ENCODE assay signal across 1 cellular context in the genomic region with DNA sequence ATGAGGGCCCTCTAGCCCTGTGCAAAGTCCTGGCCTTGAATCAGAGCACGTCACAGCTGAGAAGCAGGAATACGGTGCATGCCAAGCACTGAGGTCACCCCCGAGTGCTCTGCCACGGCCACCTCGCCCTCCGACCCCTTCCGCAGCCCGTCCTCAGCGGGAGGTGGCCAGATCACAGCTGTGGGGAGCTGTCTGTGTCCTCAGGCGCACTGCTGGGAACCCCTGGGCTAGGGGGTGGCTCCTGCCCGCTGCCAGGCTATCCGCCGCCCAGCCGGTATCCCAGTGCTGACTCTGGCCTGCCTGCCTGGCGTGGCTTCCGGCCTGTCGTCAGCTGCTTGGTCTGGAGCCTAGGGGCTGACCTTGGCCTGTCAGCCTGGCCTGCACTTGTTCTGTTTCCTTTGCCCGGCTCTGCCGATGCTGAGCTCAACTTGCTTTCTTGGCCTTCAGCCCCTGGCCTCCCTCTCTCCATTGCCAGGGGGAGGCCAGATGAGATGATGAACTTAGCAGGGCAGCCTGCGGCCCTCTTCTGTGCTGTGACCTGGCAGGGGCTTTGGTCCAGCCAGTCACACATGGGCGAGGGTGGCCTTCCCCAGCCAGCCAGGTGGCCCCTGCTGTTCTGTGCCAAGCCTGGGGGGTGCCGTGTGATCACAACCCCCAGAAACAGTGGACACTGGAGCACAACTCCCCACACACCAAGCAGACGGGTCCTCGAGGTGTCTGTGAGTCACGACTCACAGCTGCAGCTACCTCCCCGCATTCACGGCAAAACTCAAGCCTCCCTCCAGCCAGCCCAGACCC.
A peak's percentile ranks its signal among the peaks of the same experiment; 100 is the strongest.
TF ChIP-seq lines count a peak whose summit lies in the region.

No MANE protein-coding gene starts in this region.

TF ChIP-seq in HepG2, 621 proteins besides CTCF, POLR2A, EP300 and RAD21 (continued from another document and continues in another):
- TF ChIP-seq, protein P1, sequence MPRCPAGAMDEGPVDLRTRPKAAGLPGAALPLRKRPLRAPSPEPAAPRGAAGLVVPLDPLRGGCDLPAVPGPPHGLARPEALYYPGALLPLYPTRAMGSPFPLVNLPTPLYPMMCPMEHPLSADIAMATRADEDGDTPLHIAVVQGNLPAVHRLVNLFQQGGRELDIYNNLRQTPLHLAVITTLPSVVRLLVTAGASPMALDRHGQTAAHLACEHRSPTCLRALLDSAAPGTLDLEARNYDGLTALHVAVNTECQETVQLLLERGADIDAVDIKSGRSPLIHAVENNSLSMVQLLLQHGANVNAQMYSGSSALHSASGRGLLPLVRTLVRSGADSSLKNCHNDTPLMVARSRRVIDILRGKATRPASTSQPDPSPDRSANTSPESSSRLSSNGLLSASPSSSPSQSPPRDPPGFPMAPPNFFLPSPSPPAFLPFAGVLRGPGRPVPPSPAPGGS (CRISPR knock-in tag; IDR thresholded peaks at IDR 0.05), result peak; percentile 49; the same call in 1 of the 2 replicates
- TF ChIP-seq EED (CRISPR knock-in tag; IDR thresholded peaks at IDR 0.05) (0 out of 2 replicates have a peak, but pooled peaks have one; percentile 6), ZBTB1 (CRISPR knock-in tag; IDR thresholded peaks at IDR 0.05; ENCODE audit: borderline replicate concordance) (no peak), THRA (CRISPR knock-in tag; IDR thresholded peaks at IDR 0.05; ENCODE audit: borderline replicate concordance) (peak; percentile 90), NR2F1 (CRISPR knock-in tag; IDR thresholded peaks at IDR 0.05) (peak in 1 of 2 experiments; percentile 57; a peak in 1 of 4 replicates), HMG20A (CRISPR knock-in tag; IDR thresholded peaks at IDR 0.05; ENCODE audit: borderline replicate concordance) (peak; percentile 66; the same call in 1 of the 2 replicates), GZF1 (CRISPR knock-in tag; IDR thresholded peaks at IDR 0.05) (peak; percentile 88), SYNCRIP (IDR thresholded peaks at IDR 0.05; ENCODE audit: insufficient read depth, low read depth, low read length) (no peak), HNRNPLL (IDR thresholded peaks at IDR 0.05; ENCODE audit: low read depth, low read length, poor library complexity, severe bottlenecking) (peak; percentile 54), ZNF230 (CRISPR knock-in tag; IDR thresholded peaks at IDR 0.05) (0 out of 2 replicates have a peak, but pooled peaks have one; percentile 81), ARID2 (CRISPR knock-in tag; IDR thresholded peaks at IDR 0.05; ENCODE audit: borderline replicate concordance) (0 out of 2 replicates have a peak, but pooled peaks have one; percentile 61), TRAFD1 (CRISPR knock-in tag; IDR thresholded peaks at IDR 0.05; ENCODE audit: borderline replicate concordance) (peak; percentile 89; the same call in 1 of the 2 replicates), PHF8 (CRISPR knock-in tag; IDR thresholded peaks at IDR 0.05) (peak; percentile 44; the same call in 1 of the 2 replicates), LCORL (IDR thresholded peaks at IDR 0.05) (no peak), LCORL (CRISPR knock-in tag; IDR thresholded peaks at IDR 0.05) (peak; percentile 83), KAT7 (CRISPR knock-in tag; IDR thresholded peaks at IDR 0.05; ENCODE audit: borderline replicate concordance) (no peak), ZNF678 (CRISPR knock-in tag; IDR thresholded peaks at IDR 0.05) (no peak), ZNF629 (CRISPR knock-in tag; conservative IDR thresholded peaks at IDR 0.05) (0 out of 2 replicates have a peak, but pooled peaks have one; percentile 9), ZNF225 (CRISPR knock-in tag; IDR thresholded peaks at IDR 0.05) (0 out of 2 replicates have a peak, but pooled peaks have one; percentile 26), NAIF1 (CRISPR knock-in tag; IDR thresholded peaks at IDR 0.05; ENCODE audit: borderline replicate concordance) (no peak), BRF2 (CRISPR knock-in tag; IDR thresholded peaks at IDR 0.05) (no peak), ZNF670 (CRISPR knock-in tag; IDR thresholded peaks at IDR 0.05; ENCODE audit: borderline replicate concordance) (peak; percentile 50; the same call in 1 of the 2 replicates), HNF4A (CRISPR knock-in tag; IDR thresholded peaks at IDR 0.05) (peak; percentile 64; the same call in 1 of the 2 replicates), NR3C1 (CRISPR knock-in tag; IDR thresholded peaks at IDR 0.05) (no peak), RORA (CRISPR knock-in tag; IDR thresholded peaks at IDR 0.05) (no peak), ZNF512B (CRISPR knock-in tag; IDR thresholded peaks at IDR 0.05; ENCODE audit: borderline replicate concordance) (no peak), AKAP8 (CRISPR knock-in tag; IDR thresholded peaks at IDR 0.05) (peak; percentile 46), GATA4 (IDR thresholded peaks at IDR 0.05; ENCODE audit: borderline replicate concordance, low read depth) (no peak), SP2 (CRISPR knock-in tag; IDR thresholded peaks at IDR 0.05) (peak; percentile 45; the same call in 1 of the 2 replicates), ZFP36L2 (CRISPR knock-in tag; IDR thresholded peaks at IDR 0.05) (no peak)
- TF ChIP-seq, protein P2, sequence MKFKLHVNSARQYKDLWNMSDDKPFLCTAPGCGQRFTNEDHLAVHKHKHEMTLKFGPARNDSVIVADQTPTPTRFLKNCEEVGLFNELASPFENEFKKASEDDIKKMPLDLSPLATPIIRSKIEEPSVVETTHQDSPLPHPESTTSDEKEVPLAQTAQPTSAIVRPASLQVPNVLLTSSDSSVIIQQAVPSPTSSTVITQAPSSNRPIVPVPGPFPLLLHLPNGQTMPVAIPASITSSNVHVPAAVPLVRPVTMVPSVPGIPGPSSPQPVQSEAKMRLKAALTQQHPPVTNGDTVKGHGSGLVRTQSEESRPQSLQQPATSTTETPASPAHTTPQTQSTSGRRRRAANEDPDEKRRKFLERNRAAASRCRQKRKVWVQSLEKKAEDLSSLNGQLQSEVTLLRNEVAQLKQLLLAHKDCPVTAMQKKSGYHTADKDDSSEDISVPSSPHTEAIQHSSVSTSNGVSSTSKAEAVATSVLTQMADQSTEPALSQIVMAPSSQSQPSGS (CRISPR knock-in tag; IDR thresholded peaks at IDR 0.05), result peak; percentile 52
- TF ChIP-seq, protein P3, sequence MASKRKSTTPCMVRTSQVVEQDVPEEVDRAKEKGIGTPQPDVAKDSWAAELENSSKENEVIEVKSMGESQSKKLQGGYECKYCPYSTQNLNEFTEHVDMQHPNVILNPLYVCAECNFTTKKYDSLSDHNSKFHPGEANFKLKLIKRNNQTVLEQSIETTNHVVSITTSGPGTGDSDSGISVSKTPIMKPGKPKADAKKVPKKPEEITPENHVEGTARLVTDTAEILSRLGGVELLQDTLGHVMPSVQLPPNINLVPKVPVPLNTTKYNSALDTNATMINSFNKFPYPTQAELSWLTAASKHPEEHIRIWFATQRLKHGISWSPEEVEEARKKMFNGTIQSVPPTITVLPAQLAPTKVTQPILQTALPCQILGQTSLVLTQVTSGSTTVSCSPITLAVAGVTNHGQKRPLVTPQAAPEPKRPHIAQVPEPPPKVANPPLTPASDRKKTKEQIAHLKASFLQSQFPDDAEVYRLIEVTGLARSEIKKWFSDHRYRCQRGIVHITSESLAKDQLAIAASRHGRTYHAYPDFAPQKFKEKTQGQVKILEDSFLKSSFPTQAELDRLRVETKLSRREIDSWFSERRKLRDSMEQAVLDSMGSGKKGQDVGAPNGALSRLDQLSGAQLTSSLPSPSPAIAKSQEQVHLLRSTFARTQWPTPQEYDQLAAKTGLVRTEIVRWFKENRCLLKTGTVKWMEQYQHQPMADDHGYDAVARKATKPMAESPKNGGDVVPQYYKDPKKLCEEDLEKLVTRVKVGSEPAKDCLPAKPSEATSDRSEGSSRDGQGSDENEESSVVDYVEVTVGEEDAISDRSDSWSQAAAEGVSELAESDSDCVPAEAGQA (IDR thresholded peaks at IDR 0.05; ENCODE audit: low read depth), result 0 out of 2 replicates have a peak, but pooled peaks have one; percentile 49
- TF ChIP-seq, protein P3 (CRISPR knock-in tag; IDR thresholded peaks at IDR 0.05; ENCODE audit: borderline replicate concordance), result no peak
- TF ChIP-seq, protein P4, sequence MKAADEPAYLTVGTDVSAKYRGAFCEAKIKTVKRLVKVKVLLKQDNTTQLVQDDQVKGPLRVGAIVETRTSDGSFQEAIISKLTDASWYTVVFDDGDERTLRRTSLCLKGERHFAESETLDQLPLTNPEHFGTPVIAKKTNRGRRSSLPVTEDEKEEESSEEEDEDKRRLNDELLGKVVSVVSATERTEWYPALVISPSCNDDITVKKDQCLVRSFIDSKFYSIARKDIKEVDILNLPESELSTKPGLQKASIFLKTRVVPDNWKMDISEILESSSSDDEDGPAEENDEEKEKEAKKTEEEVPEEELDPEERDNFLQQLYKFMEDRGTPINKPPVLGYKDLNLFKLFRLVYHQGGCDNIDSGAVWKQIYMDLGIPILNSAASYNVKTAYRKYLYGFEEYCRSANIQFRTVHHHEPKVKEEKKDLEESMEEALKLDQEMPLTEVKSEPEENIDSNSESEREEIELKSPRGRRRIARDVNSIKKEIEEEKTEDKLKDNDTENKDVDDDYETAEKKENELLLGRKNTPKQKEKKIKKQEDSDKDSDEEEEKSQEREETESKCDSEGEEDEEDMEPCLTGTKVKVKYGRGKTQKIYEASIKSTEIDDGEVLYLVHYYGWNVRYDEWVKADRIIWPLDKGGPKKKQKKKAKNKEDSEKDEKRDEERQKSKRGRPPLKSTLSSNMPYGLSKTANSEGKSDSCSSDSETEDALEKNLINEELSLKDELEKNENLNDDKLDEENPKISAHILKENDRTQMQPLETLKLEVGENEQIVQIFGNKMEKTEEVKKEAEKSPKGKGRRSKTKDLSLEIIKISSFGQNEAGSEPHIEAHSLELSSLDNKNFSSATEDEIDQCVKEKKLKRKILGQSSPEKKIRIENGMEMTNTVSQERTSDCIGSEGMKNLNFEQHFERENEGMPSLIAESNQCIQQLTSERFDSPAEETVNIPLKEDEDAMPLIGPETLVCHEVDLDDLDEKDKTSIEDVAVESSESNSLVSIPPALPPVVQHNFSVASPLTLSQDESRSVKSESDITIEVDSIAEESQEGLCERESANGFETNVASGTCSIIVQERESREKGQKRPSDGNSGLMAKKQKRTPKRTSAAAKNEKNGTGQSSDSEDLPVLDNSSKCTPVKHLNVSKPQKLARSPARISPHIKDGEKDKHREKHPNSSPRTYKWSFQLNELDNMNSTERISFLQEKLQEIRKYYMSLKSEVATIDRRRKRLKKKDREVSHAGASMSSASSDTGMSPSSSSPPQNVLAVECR (CRISPR knock-in tag; IDR thresholded peaks at IDR 0.05; ENCODE audit: borderline replicate concordance), result peak; percentile 79
